In the genomic region with DNA sequence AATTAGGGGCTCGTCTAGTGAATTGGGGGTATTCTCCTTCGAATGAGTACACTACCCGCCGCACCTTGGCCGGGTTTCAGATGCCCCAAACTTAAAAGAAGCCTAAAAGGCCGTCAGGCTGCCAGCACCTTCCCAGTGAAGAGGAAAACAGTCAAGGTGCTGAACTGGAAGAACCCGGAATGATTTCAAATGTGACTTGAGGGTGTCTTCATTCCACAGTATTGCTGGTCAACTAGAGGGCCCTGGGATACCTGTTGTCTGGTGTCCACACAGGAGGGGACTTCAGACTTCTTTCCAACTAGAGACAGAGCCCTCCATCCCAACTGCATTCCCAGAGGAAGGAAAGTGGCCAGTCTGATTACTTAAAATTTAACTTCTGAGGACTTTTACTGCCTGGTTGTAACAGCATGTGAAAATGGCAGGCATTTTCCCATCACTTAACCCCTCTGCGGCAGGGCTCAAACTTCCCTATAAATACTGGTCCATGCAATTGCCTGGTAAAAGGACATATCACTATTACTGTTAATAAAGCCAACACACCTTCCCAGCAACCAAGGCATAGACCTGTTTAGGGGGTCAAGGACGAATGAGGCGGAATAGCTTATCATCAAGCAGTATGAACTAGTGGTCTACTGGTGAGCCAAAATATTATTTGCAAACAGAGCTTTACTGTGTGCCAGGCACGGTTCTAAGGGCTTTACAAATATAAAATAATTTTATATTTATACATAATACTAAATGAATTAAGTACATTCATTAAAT, we compare ENCODE assay signal across 1 cellular context.
TF ChIP-seq lines count a peak whose summit lies in the region.

No MANE protein-coding gene starts in this region.

TF ChIP-seq in HepG2, 621 proteins besides CTCF, POLR2A, EP300 and RAD21 (continued from another document and continues in another):
- TF ChIP-seq, protein P1, sequence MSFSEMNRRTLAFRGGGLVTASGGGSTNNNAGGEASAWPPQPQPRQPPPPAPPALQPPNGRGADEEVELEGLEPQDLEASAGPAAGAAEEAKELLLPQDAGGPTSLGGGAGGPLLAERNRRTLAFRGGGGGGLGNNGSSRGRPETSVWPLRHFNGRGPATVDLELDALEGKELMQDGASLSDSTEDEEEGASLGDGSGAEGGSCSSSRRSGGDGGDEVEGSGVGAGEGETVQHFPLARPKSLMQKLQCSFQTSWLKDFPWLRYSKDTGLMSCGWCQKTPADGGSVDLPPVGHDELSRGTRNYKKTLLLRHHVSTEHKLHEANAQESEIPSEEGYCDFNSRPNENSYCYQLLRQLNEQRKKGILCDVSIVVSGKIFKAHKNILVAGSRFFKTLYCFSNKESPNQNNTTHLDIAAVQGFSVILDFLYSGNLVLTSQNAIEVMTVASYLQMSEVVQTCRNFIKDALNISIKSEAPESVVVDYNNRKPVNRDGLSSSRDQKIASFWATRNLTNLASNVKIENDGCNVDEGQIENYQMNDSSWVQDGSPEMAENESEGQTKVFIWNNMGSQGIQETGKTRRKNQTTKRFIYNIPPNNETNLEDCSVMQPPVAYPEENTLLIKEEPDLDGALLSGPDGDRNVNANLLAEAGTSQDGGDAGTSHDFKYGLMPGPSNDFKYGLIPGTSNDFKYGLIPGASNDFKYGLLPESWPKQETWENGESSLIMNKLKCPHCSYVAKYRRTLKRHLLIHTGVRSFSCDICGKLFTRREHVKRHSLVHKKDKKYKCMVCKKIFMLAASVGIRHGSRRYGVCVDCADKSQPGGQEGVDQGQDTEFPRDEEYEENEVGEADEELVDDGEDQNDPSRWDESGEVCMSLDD (CRISPR knock-in tag; IDR thresholded peaks at IDR 0.05; ENCODE audit: borderline replicate concordance), result 0 out of 2 replicates have a peak, but pooled peaks have one; percentile 4
- TF ChIP-seq, protein P2, sequence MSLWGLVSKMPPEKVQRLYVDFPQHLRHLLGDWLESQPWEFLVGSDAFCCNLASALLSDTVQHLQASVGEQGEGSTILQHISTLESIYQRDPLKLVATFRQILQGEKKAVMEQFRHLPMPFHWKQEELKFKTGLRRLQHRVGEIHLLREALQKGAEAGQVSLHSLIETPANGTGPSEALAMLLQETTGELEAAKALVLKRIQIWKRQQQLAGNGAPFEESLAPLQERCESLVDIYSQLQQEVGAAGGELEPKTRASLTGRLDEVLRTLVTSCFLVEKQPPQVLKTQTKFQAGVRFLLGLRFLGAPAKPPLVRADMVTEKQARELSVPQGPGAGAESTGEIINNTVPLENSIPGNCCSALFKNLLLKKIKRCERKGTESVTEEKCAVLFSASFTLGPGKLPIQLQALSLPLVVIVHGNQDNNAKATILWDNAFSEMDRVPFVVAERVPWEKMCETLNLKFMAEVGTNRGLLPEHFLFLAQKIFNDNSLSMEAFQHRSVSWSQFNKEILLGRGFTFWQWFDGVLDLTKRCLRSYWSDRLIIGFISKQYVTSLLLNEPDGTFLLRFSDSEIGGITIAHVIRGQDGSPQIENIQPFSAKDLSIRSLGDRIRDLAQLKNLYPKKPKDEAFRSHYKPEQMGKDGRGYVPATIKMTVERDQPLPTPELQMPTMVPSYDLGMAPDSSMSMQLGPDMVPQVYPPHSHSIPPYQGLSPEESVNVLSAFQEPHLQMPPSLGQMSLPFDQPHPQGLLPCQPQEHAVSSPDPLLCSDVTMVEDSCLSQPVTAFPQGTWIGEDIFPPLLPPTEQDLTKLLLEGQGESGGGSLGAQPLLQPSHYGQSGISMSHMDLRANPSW (CRISPR knock-in tag; IDR thresholded peaks at IDR 0.05; ENCODE audit: borderline replicate concordance), result 0 out of 2 replicates have a peak, but pooled peaks have one; percentile 57
- TF ChIP-seq, protein P3, sequence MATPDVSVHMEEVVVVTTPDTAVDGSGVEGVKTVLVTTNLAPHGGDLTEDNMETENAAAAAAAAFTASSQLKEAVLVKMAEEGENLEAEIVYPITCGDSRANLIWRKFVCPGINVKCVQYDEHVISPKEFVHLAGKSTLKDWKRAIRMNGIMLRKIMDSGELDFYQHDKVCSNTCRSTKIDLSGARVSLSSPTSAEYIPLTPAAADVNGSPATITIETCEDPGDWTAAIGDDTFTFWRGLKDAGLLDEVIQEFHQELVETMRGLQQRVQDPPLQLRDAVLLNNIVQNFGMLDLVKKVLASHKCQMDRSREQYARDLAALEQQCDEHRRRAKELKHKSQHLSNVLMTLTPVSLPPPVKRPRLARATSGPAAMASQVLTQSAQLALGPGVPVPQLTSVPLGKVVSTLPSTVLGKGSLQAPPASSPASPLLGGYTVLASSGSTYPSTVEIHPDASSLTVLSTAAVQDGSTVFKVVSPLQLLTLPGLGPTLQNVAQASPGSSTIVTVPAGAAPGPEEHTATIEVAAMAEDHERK (CRISPR knock-in tag; IDR thresholded peaks at IDR 0.05; ENCODE audit: low read depth), result no peak
- TF ChIP-seq, protein P4, sequence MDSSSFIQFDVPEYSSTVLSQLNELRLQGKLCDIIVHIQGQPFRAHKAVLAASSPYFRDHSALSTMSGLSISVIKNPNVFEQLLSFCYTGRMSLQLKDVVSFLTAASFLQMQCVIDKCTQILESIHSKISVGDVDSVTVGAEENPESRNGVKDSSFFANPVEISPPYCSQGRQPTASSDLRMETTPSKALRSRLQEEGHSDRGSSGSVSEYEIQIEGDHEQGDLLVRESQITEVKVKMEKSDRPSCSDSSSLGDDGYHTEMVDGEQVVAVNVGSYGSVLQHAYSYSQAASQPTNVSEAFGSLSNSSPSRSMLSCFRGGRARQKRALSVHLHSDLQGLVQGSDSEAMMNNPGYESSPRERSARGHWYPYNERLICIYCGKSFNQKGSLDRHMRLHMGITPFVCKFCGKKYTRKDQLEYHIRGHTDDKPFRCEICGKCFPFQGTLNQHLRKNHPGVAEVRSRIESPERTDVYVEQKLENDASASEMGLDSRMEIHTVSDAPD (CRISPR knock-in tag; IDR thresholded peaks at IDR 0.05), result no peak
- TF ChIP-seq KAT2B (IDR thresholded peaks at IDR 0.05; ENCODE audit: borderline replicate concordance, low read depth, low read length) (no peak), ZNF501 (CRISPR knock-in tag; IDR thresholded peaks at IDR 0.05) (peak; percentile 94; the same call in 1 of the 2 replicates), NFYC (CRISPR knock-in tag; IDR thresholded peaks at IDR 0.05) (no peak), RARA (CRISPR knock-in tag; IDR thresholded peaks at IDR 0.05) (0 out of 2 replicates have a peak, but pooled peaks have one; percentile 11), KDM2A (CRISPR knock-in tag; IDR thresholded peaks at IDR 0.05; ENCODE audit: borderline replicate concordance, low read depth) (no peak), MAFG (CRISPR knock-in tag; IDR thresholded peaks at IDR 0.05) (no peak), ZNF337 (CRISPR knock-in tag; IDR thresholded peaks at IDR 0.05; ENCODE audit: borderline replicate concordance, low read depth) (peak; percentile 69; the same call in 1 of the 2 replicates), PHF5A (CRISPR knock-in tag; IDR thresholded peaks at IDR 0.05; ENCODE audit: low read depth, unreplicated experiment) (peak; percentile 22), ZNF232 (CRISPR knock-in tag; IDR thresholded peaks at IDR 0.05; ENCODE audit: borderline replicate concordance) (0 out of 2 replicates have a peak, but pooled peaks have one; percentile 74), TOE1 (CRISPR knock-in tag; IDR thresholded peaks at IDR 0.05) (peak; percentile 36; the same call in 1 of the 2 replicates), HMG20B (CRISPR knock-in tag; conservative IDR thresholded peaks at IDR 0.05) (no peak), RFX1 (IDR thresholded peaks at IDR 0.05) (no peak), ZNF557 (CRISPR knock-in tag; IDR thresholded peaks at IDR 0.05) (0 out of 2 replicates have a peak, but pooled peaks have one; percentile 35), NCOR1 (IDR thresholded peaks at IDR 0.05; ENCODE audit: borderline replicate concordance, low read length) (no peak; the same call in 1 of the 2 replicates), ZNF713 (CRISPR knock-in tag; IDR thresholded peaks at IDR 0.05) (0 out of 2 replicates have a peak, but pooled peaks have one; percentile 9), ZNF781 (CRISPR knock-in tag; IDR thresholded peaks at IDR 0.05; ENCODE audit: borderline replicate concordance, not compliant biosample characterization) (no peak)
- TF ChIP-seq, protein P5, sequence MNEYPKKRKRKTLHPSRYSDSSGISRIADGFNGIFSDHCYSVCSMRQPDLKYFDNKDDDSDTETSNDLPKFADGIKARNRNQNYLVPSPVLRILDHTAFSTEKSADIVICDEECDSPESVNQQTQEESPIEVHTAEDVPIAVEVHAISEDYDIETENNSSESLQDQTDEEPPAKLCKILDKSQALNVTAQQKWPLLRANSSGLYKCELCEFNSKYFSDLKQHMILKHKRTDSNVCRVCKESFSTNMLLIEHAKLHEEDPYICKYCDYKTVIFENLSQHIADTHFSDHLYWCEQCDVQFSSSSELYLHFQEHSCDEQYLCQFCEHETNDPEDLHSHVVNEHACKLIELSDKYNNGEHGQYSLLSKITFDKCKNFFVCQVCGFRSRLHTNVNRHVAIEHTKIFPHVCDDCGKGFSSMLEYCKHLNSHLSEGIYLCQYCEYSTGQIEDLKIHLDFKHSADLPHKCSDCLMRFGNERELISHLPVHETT (CRISPR knock-in tag; conservative IDR thresholded peaks at IDR 0.05), result peak; percentile 0; the same call in 1 of the 2 replicates
- TF ChIP-seq, protein P6, sequence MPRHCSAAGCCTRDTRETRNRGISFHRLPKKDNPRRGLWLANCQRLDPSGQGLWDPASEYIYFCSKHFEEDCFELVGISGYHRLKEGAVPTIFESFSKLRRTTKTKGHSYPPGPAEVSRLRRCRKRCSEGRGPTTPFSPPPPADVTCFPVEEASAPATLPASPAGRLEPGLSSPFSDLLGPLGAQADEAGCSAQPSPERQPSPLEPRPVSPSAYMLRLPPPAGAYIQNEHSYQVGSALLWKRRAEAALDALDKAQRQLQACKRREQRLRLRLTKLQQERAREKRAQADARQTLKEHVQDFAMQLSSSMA (CRISPR knock-in tag; IDR thresholded peaks at IDR 0.05), result no peak
- TF ChIP-seq, protein P7, sequence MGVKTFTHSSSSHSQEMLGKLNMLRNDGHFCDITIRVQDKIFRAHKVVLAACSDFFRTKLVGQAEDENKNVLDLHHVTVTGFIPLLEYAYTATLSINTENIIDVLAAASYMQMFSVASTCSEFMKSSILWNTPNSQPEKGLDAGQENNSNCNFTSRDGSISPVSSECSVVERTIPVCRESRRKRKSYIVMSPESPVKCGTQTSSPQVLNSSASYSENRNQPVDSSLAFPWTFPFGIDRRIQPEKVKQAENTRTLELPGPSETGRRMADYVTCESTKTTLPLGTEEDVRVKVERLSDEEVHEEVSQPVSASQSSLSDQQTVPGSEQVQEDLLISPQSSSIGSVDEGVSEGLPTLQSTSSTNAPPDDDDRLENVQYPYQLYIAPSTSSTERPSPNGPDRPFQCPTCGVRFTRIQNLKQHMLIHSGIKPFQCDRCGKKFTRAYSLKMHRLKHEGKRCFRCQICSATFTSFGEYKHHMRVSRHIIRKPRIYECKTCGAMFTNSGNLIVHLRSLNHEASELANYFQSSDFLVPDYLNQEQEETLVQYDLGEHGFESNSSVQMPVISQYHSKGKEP (CRISPR knock-in tag; IDR thresholded peaks at IDR 0.05), result 0 out of 2 replicates have a peak, but pooled peaks have one; percentile 43
- TF ChIP-seq, protein P8, sequence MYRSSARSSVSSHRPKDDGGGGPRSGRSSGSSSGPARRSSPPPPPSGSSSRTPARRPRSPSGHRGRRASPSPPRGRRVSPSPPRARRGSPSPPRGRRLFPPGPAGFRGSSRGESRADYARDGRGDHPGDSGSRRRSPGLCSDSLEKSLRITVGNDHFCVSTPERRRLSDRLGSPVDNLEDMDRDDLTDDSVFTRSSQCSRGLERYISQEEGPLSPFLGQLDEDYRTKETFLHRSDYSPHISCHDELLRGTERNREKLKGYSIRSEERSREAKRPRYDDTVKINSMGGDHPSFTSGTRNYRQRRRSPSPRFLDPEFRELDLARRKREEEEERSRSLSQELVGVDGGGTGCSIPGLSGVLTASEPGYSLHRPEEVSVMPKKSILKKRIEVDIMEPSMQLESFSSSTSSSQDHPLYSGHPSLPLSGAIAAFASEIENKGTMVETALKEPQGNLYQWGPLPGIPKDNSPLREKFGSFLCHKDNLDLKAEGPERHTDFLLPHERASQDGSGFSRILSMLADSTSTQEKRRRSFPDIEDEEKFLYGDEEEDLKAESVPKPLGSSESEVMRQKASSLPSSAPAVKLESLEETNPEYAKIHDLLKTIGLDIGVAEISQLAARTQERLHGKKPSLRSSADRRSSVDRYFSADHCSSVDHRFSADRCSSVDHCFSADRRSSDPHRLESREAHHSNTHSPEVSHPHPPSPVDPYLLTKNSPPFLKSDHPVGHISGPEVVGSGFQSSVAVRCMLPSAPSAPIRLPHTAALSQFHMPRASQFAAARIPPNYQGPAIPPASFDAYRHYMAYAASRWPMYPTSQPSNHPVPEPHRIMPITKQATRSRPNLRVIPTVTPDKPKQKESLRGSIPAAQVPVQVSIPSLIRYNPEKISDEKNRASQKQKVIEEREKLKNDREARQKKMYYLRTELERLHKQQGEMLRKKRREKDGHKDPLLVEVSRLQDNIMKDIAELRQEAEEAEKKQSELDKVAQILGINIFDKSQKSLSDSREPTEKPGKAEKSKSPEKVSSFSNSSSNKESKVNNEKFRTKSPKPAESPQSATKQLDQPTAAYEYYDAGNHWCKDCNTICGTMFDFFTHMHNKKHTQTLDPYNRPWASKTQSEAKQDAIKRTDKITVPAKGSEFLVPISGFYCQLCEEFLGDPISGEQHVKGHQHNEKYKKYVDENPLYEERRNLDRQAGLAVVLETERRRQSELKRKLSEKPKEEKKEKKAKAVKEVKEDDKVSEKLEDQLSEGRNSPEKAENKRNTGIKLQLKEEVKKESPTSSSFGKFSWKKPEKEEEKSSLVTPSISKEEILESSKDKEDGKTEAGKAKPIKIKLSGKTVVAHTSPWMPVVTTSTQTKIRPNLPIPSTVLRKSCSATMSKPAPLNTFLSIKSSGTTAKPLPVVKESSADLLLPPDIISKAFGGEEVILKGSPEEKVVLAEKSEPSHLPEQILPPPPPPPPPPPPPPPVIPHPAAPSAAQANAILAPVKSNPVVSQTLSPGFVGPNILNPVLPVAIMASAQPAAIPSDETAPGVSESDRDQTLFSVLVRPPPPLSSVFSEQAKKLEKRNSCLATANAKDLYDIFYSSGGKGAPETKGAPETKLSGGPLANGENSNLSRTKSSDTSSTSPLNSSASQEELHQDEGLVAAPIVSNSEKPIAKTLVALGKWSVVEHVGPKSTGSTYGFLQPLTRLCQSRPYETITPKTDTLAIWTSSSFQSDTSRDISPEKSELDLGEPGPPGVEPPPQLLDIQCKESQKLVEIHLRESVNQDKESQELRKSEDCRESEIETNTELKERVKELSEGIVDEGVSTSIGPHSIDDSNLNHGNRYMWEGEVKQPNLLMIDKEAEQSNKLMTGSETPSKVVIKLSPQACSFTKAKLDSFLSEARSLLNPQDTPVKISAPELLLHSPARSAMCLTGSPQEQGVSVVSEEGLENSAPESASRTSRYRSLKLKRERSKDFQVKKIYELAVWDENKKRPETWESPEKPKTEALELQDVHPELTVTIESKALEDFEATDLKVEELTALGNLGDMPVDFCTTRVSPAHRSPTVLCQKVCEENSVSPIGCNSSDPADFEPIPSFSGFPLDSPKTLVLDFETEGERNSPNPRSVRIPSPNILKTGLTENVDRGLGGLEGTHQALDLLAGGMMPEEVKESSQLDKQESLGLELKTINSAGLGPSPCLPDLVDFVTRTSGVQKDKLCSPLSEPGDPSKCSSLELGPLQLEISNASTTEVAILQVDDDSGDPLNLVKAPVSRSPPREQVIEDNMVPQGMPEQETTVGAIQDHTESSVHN (CRISPR knock-in tag; IDR thresholded peaks at IDR 0.05), result peak; percentile 63; the same call in 1 of the 2 replicates
- TF ChIP-seq, protein P9, sequence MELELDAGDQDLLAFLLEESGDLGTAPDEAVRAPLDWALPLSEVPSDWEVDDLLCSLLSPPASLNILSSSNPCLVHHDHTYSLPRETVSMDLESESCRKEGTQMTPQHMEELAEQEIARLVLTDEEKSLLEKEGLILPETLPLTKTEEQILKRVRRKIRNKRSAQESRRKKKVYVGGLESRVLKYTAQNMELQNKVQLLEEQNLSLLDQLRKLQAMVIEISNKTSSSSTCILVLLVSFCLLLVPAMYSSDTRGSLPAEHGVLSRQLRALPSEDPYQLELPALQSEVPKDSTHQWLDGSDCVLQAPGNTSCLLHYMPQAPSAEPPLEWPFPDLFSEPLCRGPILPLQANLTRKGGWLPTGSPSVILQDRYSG (CRISPR knock-in tag; IDR thresholded peaks at IDR 0.05), result 0 out of 2 replicates have a peak, but pooled peaks have one; percentile 30
